1 cellular context compared by ENCODE assay signal in the genomic region with DNA sequence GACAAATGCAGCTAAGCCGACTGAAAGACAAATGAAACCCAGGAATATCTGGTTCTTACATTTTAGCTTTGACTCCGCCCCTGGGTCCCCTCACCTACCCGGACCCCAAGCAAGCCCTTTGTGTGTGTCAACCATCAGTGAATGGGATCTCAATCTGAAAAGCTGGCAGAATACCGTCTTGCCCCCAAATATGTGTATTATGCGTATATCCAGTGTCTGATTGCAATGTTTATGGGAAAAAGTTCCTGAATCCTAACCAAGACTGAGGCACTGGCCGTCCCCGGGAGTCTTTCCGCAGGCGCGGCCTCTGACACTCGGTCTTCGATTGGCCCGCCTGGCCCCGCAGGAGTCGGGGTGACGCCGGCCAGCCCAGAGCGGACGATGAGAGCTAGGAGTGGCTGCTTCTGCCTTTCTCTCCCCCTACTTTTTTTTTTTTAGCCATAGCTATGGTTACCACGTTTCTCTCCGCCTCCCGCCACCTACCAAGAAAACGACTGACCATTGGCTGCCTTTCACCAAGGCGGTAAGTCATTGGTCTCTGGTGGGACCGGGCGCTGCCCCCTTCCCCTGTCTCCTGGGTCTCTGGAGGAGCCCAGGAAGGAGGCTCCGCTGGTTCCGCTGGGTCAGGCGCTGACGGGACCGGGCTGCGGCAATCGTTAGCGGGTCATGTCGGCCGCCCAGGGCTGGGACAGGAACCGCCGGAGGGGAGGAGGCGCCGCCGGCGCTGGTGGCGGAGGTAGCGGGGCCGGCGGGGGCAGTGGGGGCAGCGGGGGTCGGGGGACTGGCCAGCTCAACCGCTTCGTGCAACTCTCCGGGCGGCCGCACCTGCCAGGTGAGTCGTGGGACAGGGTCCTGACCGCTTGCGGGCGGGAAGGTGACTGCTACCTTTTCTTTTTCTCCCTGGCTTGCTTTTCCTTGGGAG.
TF ChIP-seq lines count a peak whose summit lies in the region.

A gene with protein sequence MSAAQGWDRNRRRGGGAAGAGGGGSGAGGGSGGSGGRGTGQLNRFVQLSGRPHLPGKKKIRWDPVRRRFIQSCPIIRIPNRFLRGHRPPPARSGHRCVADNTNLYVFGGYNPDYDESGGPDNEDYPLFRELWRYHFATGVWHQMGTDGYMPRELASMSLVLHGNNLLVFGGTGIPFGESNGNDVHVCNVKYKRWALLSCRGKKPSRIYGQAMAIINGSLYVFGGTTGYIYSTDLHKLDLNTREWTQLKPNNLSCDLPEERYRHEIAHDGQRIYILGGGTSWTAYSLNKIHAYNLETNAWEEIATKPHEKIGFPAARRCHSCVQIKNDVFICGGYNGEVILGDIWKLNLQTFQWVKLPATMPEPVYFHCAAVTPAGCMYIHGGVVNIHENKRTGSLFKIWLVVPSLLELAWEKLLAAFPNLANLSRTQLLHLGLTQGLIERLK (plus strand): TSS at position 557 of the 922 bp plus-strand sequence. CDS start 110 bp downstream, at position 667.

TF ChIP-seq in HepG2, 621 proteins besides CTCF, POLR2A, EP300 and RAD21 (continued from another document and continues in another):
- TF ChIP-seq KMT2A (CRISPR knock-in tag; IDR thresholded peaks at IDR 0.05) (peak; percentile 74; the same call in 1 of the 2 replicates), FOXA3 (CRISPR knock-in tag; IDR thresholded peaks at IDR 0.05) (peak; percentile 65), ZNF781 (CRISPR knock-in tag; IDR thresholded peaks at IDR 0.05; ENCODE audit: borderline replicate concordance, not compliant biosample characterization) (peak; percentile 78), DR1 (CRISPR knock-in tag; IDR thresholded peaks at IDR 0.05) (no peak), ZNF720 (CRISPR knock-in tag; IDR thresholded peaks at IDR 0.05) (no peak), ZNF672 (CRISPR knock-in tag; IDR thresholded peaks at IDR 0.05) (no peak), MTA3 (CRISPR knock-in tag; IDR thresholded peaks at IDR 0.05) (no peak), RFX3 (CRISPR knock-in tag; IDR thresholded peaks at IDR 0.05) (peak; percentile 85), ELF4 (CRISPR knock-in tag; IDR thresholded peaks at IDR 0.05; ENCODE audit: borderline replicate concordance) (peak; percentile 58; the same call in 1 of the 2 replicates), ZNF883 (CRISPR knock-in tag; IDR thresholded peaks at IDR 0.05; ENCODE audit: not compliant biosample characterization) (peak; percentile 35), ZNF292 (CRISPR knock-in tag; IDR thresholded peaks at IDR 0.05; ENCODE audit: borderline replicate concordance, low read depth) (no peak), ZKSCAN8 (CRISPR knock-in tag; IDR thresholded peaks at IDR 0.05; ENCODE audit: borderline replicate concordance) (peak; percentile 69; the same call in 1 of the 2 replicates), NR2C2 (CRISPR knock-in tag; IDR thresholded peaks at IDR 0.05; ENCODE audit: borderline replicate concordance) (peak; percentile 63), FOXK2 (IDR thresholded peaks at IDR 0.05) (0 out of 2 replicates have a peak, but pooled peaks have one; percentile 48), MED1 (CRISPR knock-in tag; IDR thresholded peaks at IDR 0.05) (peak; percentile 66), ZSCAN30 (CRISPR knock-in tag; IDR thresholded peaks at IDR 0.05) (peak; percentile 58; the same call in 1 of the 2 replicates), ZNF772 (CRISPR knock-in tag; IDR thresholded peaks at IDR 0.05) (peak; percentile 79; the same call in 1 of the 2 replicates), MIER3 (CRISPR knock-in tag; IDR thresholded peaks at IDR 0.05; ENCODE audit: borderline replicate concordance) (peak; percentile 30; the same call in 1 of the 2 replicates), DMAP1 (CRISPR knock-in tag; IDR thresholded peaks at IDR 0.05) (peak; percentile 71; the same call in 1 of the 2 replicates), SALL1 (CRISPR knock-in tag; IDR thresholded peaks at IDR 0.05) (peak; percentile 90), ZNF615 (CRISPR knock-in tag; IDR thresholded peaks at IDR 0.05; ENCODE audit: borderline replicate concordance) (peak; percentile 91; the same call in 1 of the 2 replicates), HOXD1 (CRISPR knock-in tag; IDR thresholded peaks at IDR 0.05) (no peak), ELF1 (CRISPR knock-in tag; IDR thresholded peaks at IDR 0.05) (peak; percentile 74), ZNF296 (CRISPR knock-in tag; conservative IDR thresholded peaks at IDR 0.05) (no peak), KAT8 (CRISPR knock-in tag; IDR thresholded peaks at IDR 0.05) (peak; percentile 92), SIN3B (IDR thresholded peaks at IDR 0.05; ENCODE audit: low read length) (peak; percentile 60; the same call in 1 of the 2 replicates), KDM1A (CRISPR knock-in tag; IDR thresholded peaks at IDR 0.05) (no peak), ATF7 (IDR thresholded peaks at IDR 0.05) (0 out of 2 replicates have a peak, but pooled peaks have one; percentile 32), ATF7 (CRISPR knock-in tag; IDR thresholded peaks at IDR 0.05) (peak; percentile 79), SIN3A (IDR thresholded peaks at IDR 0.05; ENCODE audit: borderline replicate concordance, low read depth, low read length) (no peak; the same call in 1 of the 2 replicates), ZNF274 (CRISPR knock-in tag; IDR thresholded peaks at IDR 0.05) (peak; percentile 75; the same call in 1 of the 2 replicates), POLR2AphosphoS5 (IDR thresholded peaks at IDR 0.05; ENCODE audit: low read depth, low read length) (peak; percentile 68), ASH2L (IDR thresholded peaks at IDR 0.05; ENCODE audit: insufficient read length, low read depth, low read length) (peak; percentile 82), FOXO1 (CRISPR knock-in tag; IDR thresholded peaks at IDR 0.05) (peak; percentile 38; the same call in 1 of the 2 replicates), ZNF782 (CRISPR knock-in tag; IDR thresholded peaks at IDR 0.05; ENCODE audit: borderline replicate concordance) (no peak), ATRX (CRISPR knock-in tag; IDR thresholded peaks at IDR 0.05; ENCODE audit: borderline replicate concordance) (no peak), CCAR2 (optimal IDR thresholded peaks at IDR 0.05; ENCODE audit: low read depth, low read length) (peak; percentile 89), MED8 (CRISPR knock-in tag; IDR thresholded peaks at IDR 0.05; ENCODE audit: insufficient replicate concordance) (peak; percentile 37), ZNF709 (CRISPR knock-in tag; IDR thresholded peaks at IDR 0.05) (peak; percentile 69), ZNF563 (CRISPR knock-in tag; IDR thresholded peaks at IDR 0.05) (0 out of 2 replicates have a peak, but pooled peaks have one; percentile 39), NCOA2 (CRISPR knock-in tag; IDR thresholded peaks at IDR 0.05) (0 out of 2 replicates have a peak, but pooled peaks have one; percentile 26), ZNF629 (CRISPR knock-in tag; conservative IDR thresholded peaks at IDR 0.05) (no peak), SATB2 (CRISPR knock-in tag; IDR thresholded peaks at IDR 0.05) (no peak)
- TF ChIP-seq, protein P1, sequence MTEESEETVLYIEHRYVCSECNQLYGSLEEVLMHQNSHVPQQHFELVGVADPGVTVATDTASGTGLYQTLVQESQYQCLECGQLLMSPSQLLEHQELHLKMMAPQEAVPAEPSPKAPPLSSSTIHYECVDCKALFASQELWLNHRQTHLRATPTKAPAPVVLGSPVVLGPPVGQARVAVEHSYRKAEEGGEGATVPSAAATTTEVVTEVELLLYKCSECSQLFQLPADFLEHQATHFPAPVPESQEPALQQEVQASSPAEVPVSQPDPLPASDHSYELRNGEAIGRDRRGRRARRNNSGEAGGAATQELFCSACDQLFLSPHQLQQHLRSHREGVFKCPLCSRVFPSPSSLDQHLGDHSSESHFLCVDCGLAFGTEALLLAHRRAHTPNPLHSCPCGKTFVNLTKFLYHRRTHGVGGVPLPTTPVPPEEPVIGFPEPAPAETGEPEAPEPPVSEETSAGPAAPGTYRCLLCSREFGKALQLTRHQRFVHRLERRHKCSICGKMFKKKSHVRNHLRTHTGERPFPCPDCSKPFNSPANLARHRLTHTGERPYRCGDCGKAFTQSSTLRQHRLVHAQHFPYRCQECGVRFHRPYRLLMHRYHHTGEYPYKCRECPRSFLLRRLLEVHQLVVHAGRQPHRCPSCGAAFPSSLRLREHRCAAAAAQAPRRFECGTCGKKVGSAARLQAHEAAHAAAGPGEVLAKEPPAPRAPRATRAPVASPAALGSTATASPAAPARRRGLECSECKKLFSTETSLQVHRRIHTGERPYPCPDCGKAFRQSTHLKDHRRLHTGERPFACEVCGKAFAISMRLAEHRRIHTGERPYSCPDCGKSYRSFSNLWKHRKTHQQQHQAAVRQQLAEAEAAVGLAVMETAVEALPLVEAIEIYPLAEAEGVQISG (CRISPR knock-in tag; IDR thresholded peaks at IDR 0.05): peak; percentile 78
- TF ChIP-seq, protein P2, sequence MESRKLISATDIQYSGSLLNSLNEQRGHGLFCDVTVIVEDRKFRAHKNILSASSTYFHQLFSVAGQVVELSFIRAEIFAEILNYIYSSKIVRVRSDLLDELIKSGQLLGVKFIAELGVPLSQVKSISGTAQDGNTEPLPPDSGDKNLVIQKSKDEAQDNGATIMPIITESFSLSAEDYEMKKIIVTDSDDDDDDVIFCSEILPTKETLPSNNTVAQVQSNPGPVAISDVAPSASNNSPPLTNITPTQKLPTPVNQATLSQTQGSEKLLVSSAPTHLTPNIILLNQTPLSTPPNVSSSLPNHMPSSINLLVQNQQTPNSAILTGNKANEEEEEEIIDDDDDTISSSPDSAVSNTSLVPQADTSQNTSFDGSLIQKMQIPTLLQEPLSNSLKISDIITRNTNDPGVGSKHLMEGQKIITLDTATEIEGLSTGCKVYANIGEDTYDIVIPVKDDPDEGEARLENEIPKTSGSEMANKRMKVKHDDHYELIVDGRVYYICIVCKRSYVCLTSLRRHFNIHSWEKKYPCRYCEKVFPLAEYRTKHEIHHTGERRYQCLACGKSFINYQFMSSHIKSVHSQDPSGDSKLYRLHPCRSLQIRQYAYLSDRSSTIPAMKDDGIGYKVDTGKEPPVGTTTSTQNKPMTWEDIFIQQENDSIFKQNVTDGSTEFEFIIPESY (CRISPR knock-in tag; IDR thresholded peaks at IDR 0.05): peak; percentile 31; the same call in 1 of the 2 replicates
- TF ChIP-seq, protein P3, sequence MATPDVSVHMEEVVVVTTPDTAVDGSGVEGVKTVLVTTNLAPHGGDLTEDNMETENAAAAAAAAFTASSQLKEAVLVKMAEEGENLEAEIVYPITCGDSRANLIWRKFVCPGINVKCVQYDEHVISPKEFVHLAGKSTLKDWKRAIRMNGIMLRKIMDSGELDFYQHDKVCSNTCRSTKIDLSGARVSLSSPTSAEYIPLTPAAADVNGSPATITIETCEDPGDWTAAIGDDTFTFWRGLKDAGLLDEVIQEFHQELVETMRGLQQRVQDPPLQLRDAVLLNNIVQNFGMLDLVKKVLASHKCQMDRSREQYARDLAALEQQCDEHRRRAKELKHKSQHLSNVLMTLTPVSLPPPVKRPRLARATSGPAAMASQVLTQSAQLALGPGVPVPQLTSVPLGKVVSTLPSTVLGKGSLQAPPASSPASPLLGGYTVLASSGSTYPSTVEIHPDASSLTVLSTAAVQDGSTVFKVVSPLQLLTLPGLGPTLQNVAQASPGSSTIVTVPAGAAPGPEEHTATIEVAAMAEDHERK (CRISPR knock-in tag; IDR thresholded peaks at IDR 0.05; ENCODE audit: low read depth): 0 out of 2 replicates have a peak, but pooled peaks have one; percentile 51
- TF ChIP-seq, protein P4, sequence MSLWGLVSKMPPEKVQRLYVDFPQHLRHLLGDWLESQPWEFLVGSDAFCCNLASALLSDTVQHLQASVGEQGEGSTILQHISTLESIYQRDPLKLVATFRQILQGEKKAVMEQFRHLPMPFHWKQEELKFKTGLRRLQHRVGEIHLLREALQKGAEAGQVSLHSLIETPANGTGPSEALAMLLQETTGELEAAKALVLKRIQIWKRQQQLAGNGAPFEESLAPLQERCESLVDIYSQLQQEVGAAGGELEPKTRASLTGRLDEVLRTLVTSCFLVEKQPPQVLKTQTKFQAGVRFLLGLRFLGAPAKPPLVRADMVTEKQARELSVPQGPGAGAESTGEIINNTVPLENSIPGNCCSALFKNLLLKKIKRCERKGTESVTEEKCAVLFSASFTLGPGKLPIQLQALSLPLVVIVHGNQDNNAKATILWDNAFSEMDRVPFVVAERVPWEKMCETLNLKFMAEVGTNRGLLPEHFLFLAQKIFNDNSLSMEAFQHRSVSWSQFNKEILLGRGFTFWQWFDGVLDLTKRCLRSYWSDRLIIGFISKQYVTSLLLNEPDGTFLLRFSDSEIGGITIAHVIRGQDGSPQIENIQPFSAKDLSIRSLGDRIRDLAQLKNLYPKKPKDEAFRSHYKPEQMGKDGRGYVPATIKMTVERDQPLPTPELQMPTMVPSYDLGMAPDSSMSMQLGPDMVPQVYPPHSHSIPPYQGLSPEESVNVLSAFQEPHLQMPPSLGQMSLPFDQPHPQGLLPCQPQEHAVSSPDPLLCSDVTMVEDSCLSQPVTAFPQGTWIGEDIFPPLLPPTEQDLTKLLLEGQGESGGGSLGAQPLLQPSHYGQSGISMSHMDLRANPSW (CRISPR knock-in tag; IDR thresholded peaks at IDR 0.05; ENCODE audit: borderline replicate concordance): peak; percentile 78; the same call in 1 of the 2 replicates
- TF ChIP-seq, protein P5, sequence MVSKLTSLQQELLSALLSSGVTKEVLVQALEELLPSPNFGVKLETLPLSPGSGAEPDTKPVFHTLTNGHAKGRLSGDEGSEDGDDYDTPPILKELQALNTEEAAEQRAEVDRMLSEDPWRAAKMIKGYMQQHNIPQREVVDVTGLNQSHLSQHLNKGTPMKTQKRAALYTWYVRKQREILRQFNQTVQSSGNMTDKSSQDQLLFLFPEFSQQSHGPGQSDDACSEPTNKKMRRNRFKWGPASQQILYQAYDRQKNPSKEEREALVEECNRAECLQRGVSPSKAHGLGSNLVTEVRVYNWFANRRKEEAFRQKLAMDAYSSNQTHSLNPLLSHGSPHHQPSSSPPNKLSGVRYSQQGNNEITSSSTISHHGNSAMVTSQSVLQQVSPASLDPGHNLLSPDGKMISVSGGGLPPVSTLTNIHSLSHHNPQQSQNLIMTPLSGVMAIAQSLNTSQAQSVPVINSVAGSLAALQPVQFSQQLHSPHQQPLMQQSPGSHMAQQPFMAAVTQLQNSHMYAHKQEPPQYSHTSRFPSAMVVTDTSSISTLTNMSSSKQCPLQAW (CRISPR knock-in tag; IDR thresholded peaks at IDR 0.05): peak; percentile 67
- TF ChIP-seq, protein P6, sequence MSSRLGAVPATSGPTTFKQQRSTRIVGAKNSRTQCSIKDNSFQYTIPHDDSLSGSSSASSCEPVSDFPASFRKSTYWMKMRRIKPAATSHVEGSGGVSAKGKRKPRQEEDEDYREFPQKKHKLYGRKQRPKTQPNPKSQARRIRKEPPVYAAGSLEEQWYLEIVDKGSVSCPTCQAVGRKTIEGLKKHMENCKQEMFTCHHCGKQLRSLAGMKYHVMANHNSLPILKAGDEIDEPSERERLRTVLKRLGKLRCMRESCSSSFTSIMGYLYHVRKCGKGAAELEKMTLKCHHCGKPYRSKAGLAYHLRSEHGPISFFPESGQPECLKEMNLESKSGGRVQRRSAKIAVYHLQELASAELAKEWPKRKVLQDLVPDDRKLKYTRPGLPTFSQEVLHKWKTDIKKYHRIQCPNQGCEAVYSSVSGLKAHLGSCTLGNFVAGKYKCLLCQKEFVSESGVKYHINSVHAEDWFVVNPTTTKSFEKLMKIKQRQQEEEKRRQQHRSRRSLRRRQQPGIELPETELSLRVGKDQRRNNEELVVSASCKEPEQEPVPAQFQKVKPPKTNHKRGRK (CRISPR knock-in tag; IDR thresholded peaks at IDR 0.05): no peak
- TF ChIP-seq, protein P7, sequence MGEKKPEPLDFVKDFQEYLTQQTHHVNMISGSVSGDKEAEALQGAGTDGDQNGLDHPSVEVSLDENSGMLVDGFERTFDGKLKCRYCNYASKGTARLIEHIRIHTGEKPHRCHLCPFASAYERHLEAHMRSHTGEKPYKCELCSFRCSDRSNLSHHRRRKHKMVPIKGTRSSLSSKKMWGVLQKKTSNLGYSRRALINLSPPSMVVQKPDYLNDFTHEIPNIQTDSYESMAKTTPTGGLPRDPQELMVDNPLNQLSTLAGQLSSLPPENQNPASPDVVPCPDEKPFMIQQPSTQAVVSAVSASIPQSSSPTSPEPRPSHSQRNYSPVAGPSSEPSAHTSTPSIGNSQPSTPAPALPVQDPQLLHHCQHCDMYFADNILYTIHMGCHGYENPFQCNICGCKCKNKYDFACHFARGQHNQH (CRISPR knock-in tag; IDR thresholded peaks at IDR 0.05): peak; percentile 66
